ENCODE assay signal across 11 cellular contexts in genomic region chr20:44896583-44896982, GRCh38. TPM values are rescaled to one million over a fixed set of nuclear protein-coding genes. Genes with fewer than 3 reads are reported as not detected.
DNase-seq lines count a peak whose midpoint lies in the region; ATAC-seq and TF ChIP-seq lines count a peak whose summit lies in the region.
"Had no signal": no experiment of that assay in that cellular context is flagged by ENCODE, and none has a peak within 500 bp of the region (broad histone marks: within the 10 kb centered on the region; RNA-seq: fewer than 3 reads in every experiment).

No MANE protein-coding gene starts in this region.

- H3K27me3 Mint-ChIP-seq in activated naive CD4-positive, alpha-beta T cell treated with anti-CD3 and anti-CD28 coated beads, Interleukin-2, amount 10 ng/mL, durations not matched to agents 7 days and 5 days, result no peaks in the 10 kb centered on the region

- DNase-seq in activated naive CD4-positive, alpha-beta T cell treated with anti-CD3 and anti-CD28 coated beads, Interleukin-2, amount 10 ng/mL, durations not matched to agents 7 days and 5 days, result no peak
- DNase-seq in activated naive CD4-positive, alpha-beta T cell treated with anti-CD3 and anti-CD28 coated beads, Interleukin-2, amount 50 U/mL, for 16 hours, result no peak
- DNase-seq in SIG-M5 treated with dmso at 0.1 percent for 504 hours (lab: John Stamatoyannopoulos, UW; ENCODE audit: unreplicated experiment) (peak; percentile 94), fibroblast of the aortic adventitia (ENCODE audit: low read depth) (peak; percentile 70), T-helper 2 cell (no peak), midbrain (lab: John Stamatoyannopoulos, UW) (no peak)
- DNase-seq in stimulated activated effector memory CD8-positive, alpha-beta T cell treated with anti-CD3 and anti-CD28 coated beads, Interleukin-12 subunit alpha, Interleukin-12 subunit beta, amount 100 ng/mL, for 72 hours (ENCODE audit: low spot score in 2 of 2), result no peak
- DNase-seq: pancreas had no signal

- peak overlapping the region; percentile 49 for H3K27ac Mint-ChIP-seq in activated naive CD4-positive, alpha-beta T cell treated with anti-CD3 and anti-CD28 coated beads, Interleukin-2, amount 10 ng/mL, durations not matched to agents 7 days and 5 days
- peak overlapping the region; percentile 32 for H3K27ac Mint-ChIP-seq in stimulated activated effector memory CD8-positive, alpha-beta T cell treated with anti-CD3 and anti-CD28 coated beads, Interleukin-12 subunit alpha, Interleukin-12 subunit beta, amount 100 ng/mL, for 72 hours

- H3K9me3 Mint-ChIP-seq in activated naive CD4-positive, alpha-beta T cell treated with anti-CD3 and anti-CD28 coated beads, Interleukin-2, amount 10 ng/mL, durations not matched to agents 7 days and 5 days, result no peaks in the 10 kb centered on the region
- no peaks in the 10 kb centered on the region for H3K9me3 Mint-ChIP-seq in stimulated activated effector memory CD8-positive, alpha-beta T cell treated with anti-CD3 and anti-CD28 coated beads, Interleukin-12 subunit alpha, Interleukin-12 subunit beta, amount 100 ng/mL, for 72 hours
- H3K9me3 Mint-ChIP-seq: activated T-helper 2 cell treated with anti-CD3 and anti-CD28 coated beads, Interferon-gamma antibody, Interleukin-2, Interleukin-4, amounts not matched to agents 10 μg/mL and 5 μg/mL and 100 μg/mL, durations not matched to agents 14 hours and 24 hours and 36 hours had no signal

- no peak overlapping the region for H3K4me3 ChIP-seq in fibroblast of the aortic adventitia (ENCODE audit: low read depth, low read length)
- H3K4me3 ChIP-seq: pancreas, vagina had no signal

- H3K36me3 Mint-ChIP-seq in activated naive CD4-positive, alpha-beta T cell treated with anti-CD3 and anti-CD28 coated beads, Interleukin-2, amount 10 ng/mL, durations not matched to agents 7 days and 5 days, result peaks cover 65% of the 10 kb centered on the region
- H3K36me3 Mint-ChIP-seq in stimulated activated effector memory CD8-positive, alpha-beta T cell treated with anti-CD3 and anti-CD28 coated beads, Interleukin-12 subunit alpha, Interleukin-12 subunit beta, amount 100 ng/mL, for 72 hours, result peaks cover 66% of the 10 kb centered on the region

- H3K4me3 Mint-ChIP-seq in activated naive CD4-positive, alpha-beta T cell treated with anti-CD3 and anti-CD28 coated beads, Interleukin-2, amount 10 ng/mL, durations not matched to agents 7 days and 5 days, result no peak overlapping the region
- no peak overlapping the region for H3K4me3 Mint-ChIP-seq in stimulated activated effector memory CD8-positive, alpha-beta T cell treated with anti-CD3 and anti-CD28 coated beads, Interleukin-12 subunit alpha, Interleukin-12 subunit beta, amount 100 ng/mL, for 72 hours

- no peak for ATAC-seq in stimulated activated effector memory CD8-positive, alpha-beta T cell treated with anti-CD3 and anti-CD28 coated beads, Interleukin-12 subunit alpha, Interleukin-12 subunit beta, amount 100 ng/mL, for 72 hours
- no peak for ATAC-seq in HG03571 (IDR thresholded peaks at IDR 0.05; ENCODE audit: unreplicated experiment)

- CTCF ChIA-PET in activated naive CD4-positive, alpha-beta T cell treated with anti-CD3 and anti-CD28 coated beads, Interleukin-2, amount 10 ng/mL, durations not matched to agents 7 days and 5 days (lab: Charles Lee), result interaction anchor here (1.3 to 1.5 kb wide), 2 partner anchors 7 to 9 kb away, joined by 3 to 4 read pairs; no protein-coding TSS in a partner anchor

- TF ChIP-seq CTCF in fibroblast of the aortic adventitia (IDR thresholded peaks at IDR 0.05; ENCODE audit: insufficient read depth, low read length), result peak; percentile 2

- H3K4me1 Mint-ChIP-seq in activated naive CD4-positive, alpha-beta T cell treated with anti-CD3 and anti-CD28 coated beads, Interleukin-2, amount 10 ng/mL, durations not matched to agents 7 days and 5 days, result peaks cover 79% of the 10 kb centered on the region
- H3K4me1 Mint-ChIP-seq in stimulated activated effector memory CD8-positive, alpha-beta T cell treated with anti-CD3 and anti-CD28 coated beads, Interleukin-12 subunit alpha, Interleukin-12 subunit beta, amount 100 ng/mL, for 72 hours, result peaks cover 78% of the 10 kb centered on the region

RNA-seq across cellular contexts. Expression of gene YWHAB, which starts 11.1 kb away (rescaled TPM):
- total RNA-seq in fibroblast of the aortic adventitia (ENCODE audit: low replicate concordance), result 174 and 180 TPM in 2 replicates

RNA-seq across cellular contexts. Expression of gene PABPC1L, which starts 13.3 kb away (rescaled TPM):
- 7.9 and 13.8 TPM in 2 replicates for total RNA-seq in fibroblast of the aortic adventitia (ENCODE audit: low replicate concordance)

Comparison
In these comparisons a context has a peak if more than half of its experiments do, and no peak if none do; other contexts are left out.
1. DNase-seq: peak in SIG-M5 treated with dmso at 0.1 percent for 504 hours (single experiment) and fibroblast of the aortic adventitia (single experiment); none in activated naive CD4-positive, alpha-beta T cell treated with anti-CD3 and anti-CD28 coated beads, Interleukin-2, amount 10 ng/mL, durations not matched to agents 7 days and 5 days (single experiment), activated naive CD4-positive, alpha-beta T cell treated with anti-CD3 and anti-CD28 coated beads, Interleukin-2, amount 50 U/mL, for 16 hours (single experiment), stimulated activated effector memory CD8-positive, alpha-beta T cell treated with anti-CD3 and anti-CD28 coated beads, Interleukin-12 subunit alpha, Interleukin-12 subunit beta, amount 100 ng/mL, for 72 hours (0 of 2), T-helper 2 cell (0 of 5) and midbrain (single experiment).